Comparison of ENCODE assay signal across 10 cellular contexts in genomic region chr18:60247103-60247502, GRCh38.
DNase-seq lines count a peak whose midpoint lies in the region; ATAC-seq lines count a peak whose summit lies in the region.
"Had no signal": no experiment of that assay in that cellular context is flagged by ENCODE, and none has a peak within 500 bp of the region (broad histone marks: within the 10 kb centered on the region; RNA-seq: fewer than 3 reads in every experiment).

No MANE protein-coding gene starts in this region.

- DNase-seq in superior temporal gyrus (ENCODE audit: extremely low spot score) (peak; percentile 33), NCI-H69 (lab: John Stamatoyannopoulos, UW) (no peak), HuH-7 (ENCODE audit: low spot score) (no peak), AG20443 (ENCODE audit: low spot score) (no peak)
- DNase-seq: hypothalamus, mesenchymal stem cell, NCI-H2171 treated with DMSO at 0.1 percent for 48 hours had no signal

- ATAC-seq in GM19043 (IDR thresholded peaks at IDR 0.05; ENCODE audit: low read depth, unreplicated experiment) = peak; percentile 56
- ATAC-seq in HG02610 (IDR thresholded peaks at IDR 0.05; ENCODE audit: unreplicated experiment) = peak; percentile 62
- ATAC-seq in HG03280 (IDR thresholded peaks at IDR 0.05; ENCODE audit: unreplicated experiment) = peak; percentile 67
